In genomic region chr1:225598847-225599246, GRCh38 we compare ENCODE assay signal across 23 cellular contexts. TPM values are rescaled to one million over a fixed set of nuclear protein-coding genes. Genes with fewer than 3 reads are reported as not detected.
"Had no signal": no experiment of that assay in that cellular context is flagged by ENCODE, and none has a peak within 500 bp of the region (broad histone marks: within the 10 kb centered on the region; RNA-seq: fewer than 3 reads in every experiment).

No MANE protein-coding gene starts in this region.

- H3K4me1 Mint-ChIP-seq: activated CD4-positive, alpha-beta memory T cell treated with anti-CD3 and anti-CD28 coated beads, Interleukin-2, amount 10 ng/mL, durations not matched to agents 7 days and 5 days; activated CD4-positive, alpha-beta T cell treated with anti-CD3 and anti-CD28 coated beads, Interleukin-2, amount 10 ng/mL, durations not matched to agents 24 days and 14 days; activated naive CD4-positive, alpha-beta T cell treated with anti-CD3 and anti-CD28 coated beads, Interleukin-2, amount 10 ng/mL, durations not matched to agents 7 days and 5 days; naive thymus-derived CD4-positive, alpha-beta T cell; T-helper 17 cell had no signal

- H3K9me3 Mint-ChIP-seq: activated CD4-positive, alpha-beta memory T cell treated with anti-CD3 and anti-CD28 coated beads, Interleukin-2, amount 10 ng/mL, durations not matched to agents 7 days and 5 days; activated naive CD4-positive, alpha-beta T cell treated with anti-CD3 and anti-CD28 coated beads, Interleukin-2, amount 10 ng/mL, durations not matched to agents 7 days and 5 days had no signal

- H3K4me3 ChIP-seq: body of pancreas, lower lobe of right lung, ovary, prostate gland, right atrium auricular region, upper lobe of left lung had no signal

- H3K9me3 ChIP-seq: body of pancreas, lower lobe of right lung, ovary, prostate gland, upper lobe of left lung had no signal

- H3K4me1 ChIP-seq: prostate gland had no signal

- DNase-seq: activated CD4-positive, alpha-beta memory T cell treated with anti-CD3 and anti-CD28 coated beads, Interleukin-2, amount 10 ng/mL, durations not matched to agents 7 days and 5 days; activated CD4-positive, alpha-beta T cell treated with anti-CD3 and anti-CD28 coated beads, Interleukin-2, amount 10 ng/mL, durations not matched to agents 24 days and 14 days; activated effector memory CD4-positive, alpha-beta T cell treated with Interleukin-2 at 50 U/mL for 16 hours; activated naive CD4-positive, alpha-beta T cell treated with anti-CD3 and anti-CD28 coated beads, Interleukin-2, amount 10 ng/mL, durations not matched to agents 7 days and 5 days; activated T-cell treated with anti-CD3 and anti-CD28 coated beads, Interleukin-2, amount 50 U/mL, for 72 hours; amygdala; body of pancreas; effector CD4-positive, alpha-beta T cell; erythroblast; foreskin fibroblast; kidney; lower lobe of right lung; naive thymus-derived CD4-positive, alpha-beta T cell; ovary; stimulated activated CD4-positive, alpha-beta T cell treated with anti-CD3 and anti-CD28 coated beads, Interleukin-12 subunit alpha, Interleukin-12 subunit beta, amount 100 ng/mL, for 4 hours; stimulated activated CD4-positive, alpha-beta T cell treated with anti-CD3 and anti-CD28 coated beads, Interleukin-4, amount 100 ng/mL, for 4 hours; stimulated activated naive CD8-positive, alpha-beta T cell treated with anti-CD3 and anti-CD28 coated beads, Interleukin-15, Interleukin-2, amounts not matched to agents 100 U/mL and 50 U/mL, for 24 hours; T-helper 17 cell; upper lobe of left lung had no signal

- ATAC-seq: activated T-cell treated with anti-CD3 and anti-CD28 coated beads, Interleukin-2, amount 50 U/mL, for 72 hours; body of pancreas; lower lobe of right lung; naive thymus-derived CD4-positive, alpha-beta T cell; stimulated activated naive CD8-positive, alpha-beta T cell treated with anti-CD3 and anti-CD28 coated beads, Interleukin-15, Interleukin-2, amounts not matched to agents 100 U/mL and 50 U/mL, for 24 hours; T-helper 17 cell had no signal

- H3K4me3 Mint-ChIP-seq: activated CD4-positive, alpha-beta memory T cell treated with anti-CD3 and anti-CD28 coated beads, Interleukin-2, amount 10 ng/mL, durations not matched to agents 7 days and 5 days; activated CD4-positive, alpha-beta T cell treated with anti-CD3 and anti-CD28 coated beads, Interleukin-2, amount 10 ng/mL, durations not matched to agents 24 days and 14 days; activated naive CD4-positive, alpha-beta T cell treated with anti-CD3 and anti-CD28 coated beads, Interleukin-2, amount 10 ng/mL, durations not matched to agents 7 days and 5 days; activated T-cell treated with anti-CD3 and anti-CD28 coated beads, Interleukin-2, amount 50 U/mL, for 72 hours; dendritic cell treated with granulocyte-macrophage colony-stimulating factor and Interleukin-4, amounts not matched to agents 40 ng/mL and 50 ng/mL, for 4 days; naive thymus-derived CD4-positive, alpha-beta T cell; T-helper 17 cell had no signal

- H3K27me3 ChIP-seq: body of pancreas, ovary, right atrium auricular region, upper lobe of left lung had no signal

- H3K27me3 Mint-ChIP-seq: activated naive CD4-positive, alpha-beta T cell treated with anti-CD3 and anti-CD28 coated beads, Interleukin-2, amount 10 ng/mL, durations not matched to agents 7 days and 5 days had no signal

- H3K27ac Mint-ChIP-seq: activated CD4-positive, alpha-beta memory T cell treated with anti-CD3 and anti-CD28 coated beads, Interleukin-2, amount 10 ng/mL, durations not matched to agents 7 days and 5 days; activated CD4-positive, alpha-beta T cell treated with anti-CD3 and anti-CD28 coated beads, Interleukin-2, amount 10 ng/mL, durations not matched to agents 24 days and 14 days; activated naive CD4-positive, alpha-beta T cell treated with anti-CD3 and anti-CD28 coated beads, Interleukin-2, amount 10 ng/mL, durations not matched to agents 7 days and 5 days; activated T-cell treated with anti-CD3 and anti-CD28 coated beads, Interleukin-2, amount 50 U/mL, for 72 hours; dendritic cell treated with granulocyte-macrophage colony-stimulating factor and Interleukin-4, amounts not matched to agents 40 ng/mL and 50 ng/mL, for 4 days; naive thymus-derived CD4-positive, alpha-beta T cell; T-helper 17 cell had no signal

- H3K36me3 Mint-ChIP-seq: activated naive CD4-positive, alpha-beta T cell treated with anti-CD3 and anti-CD28 coated beads, Interleukin-2, amount 10 ng/mL, durations not matched to agents 7 days and 5 days had no signal

- FAIRE-seq: endometrium, kidney had no signal

- H3K36me3 ChIP-seq: lower lobe of right lung, ovary, prostate gland, right atrium auricular region, upper lobe of left lung had no signal

- H3K27ac ChIP-seq: body of pancreas, lower lobe of right lung, ovary, prostate gland, right atrium auricular region, upper lobe of left lung had no signal

RNA-seq across cellular contexts. Expression of gene ENAH, which starts 54.1 kb away (rescaled TPM):
- total RNA-seq: activated CD4-positive, alpha-beta memory T cell treated with anti-CD3 and anti-CD28 coated beads, Interleukin-2, amount 10 ng/mL, durations not matched to agents 7 days and 5 days had no signal
- polyA plus RNA-seq: naive thymus-derived CD4-positive, alpha-beta T cell had no signal
